In genomic region chr19:795691-796581, GRCh38 we compare ENCODE assay signal across 8 cellular contexts. TPM values are rescaled to one million over a fixed set of nuclear protein-coding genes. Genes with fewer than 3 reads are reported as not detected.
DNase-seq lines count a peak whose midpoint lies in the region; ATAC-seq and TF ChIP-seq lines count a peak whose summit lies in the region.

No MANE protein-coding gene starts in this region.

- no peaks in the 10 kb centered on the region for H3K27me3 Mint-ChIP-seq in activated CD4-positive, alpha-beta memory T cell treated with anti-CD3 and anti-CD28 coated beads for 36 hours
- no peaks in the 10 kb centered on the region for H3K27me3 Mint-ChIP-seq in activated CD4-positive, alpha-beta memory T cell treated with anti-CD3 and anti-CD28 coated beads, Interleukin-2, amount 10 ng/mL, durations not matched to agents 7 days and 5 days
- H3K27me3 Mint-ChIP-seq in CD14-positive monocyte (ENCODE audit: low read depth in 3 of 3) = peaks cover 0 to 3% (median 1%) of the 10 kb centered on the region in 3 donors

- POLR2A ChIA-PET in activated CD4-positive, alpha-beta memory T cell treated with anti-CD3 and anti-CD28 coated beads for 36 hours (lab: Charles Lee) = interaction anchor here (1.1 to 1.6 kb wide), 2 partner anchors 133 to 136 kb away, joined by 5 to 6 read pairs; partner anchors contain the start of gene RNF126
- POLR2A ChIA-PET in activated CD4-positive, alpha-beta memory T cell treated with anti-CD3 and anti-CD28 coated beads, Interleukin-2, amount 10 ng/mL, durations not matched to agents 7 days and 5 days (lab: Charles Lee) = interaction anchor here (1.2 to 1.7 kb wide), 4 partner anchors 12 to 473 kb away, joined by 3 to 7 read pairs (median 4); partner anchors contain the start of gene CIRBP

- no peak overlapping the region for H3K27ac Mint-ChIP-seq in activated CD4-positive, alpha-beta memory T cell treated with anti-CD3 and anti-CD28 coated beads for 36 hours
- H3K27ac Mint-ChIP-seq in activated CD4-positive, alpha-beta memory T cell treated with anti-CD3 and anti-CD28 coated beads, Interleukin-2, amount 10 ng/mL, durations not matched to agents 7 days and 5 days = no peak overlapping the region
- H3K27ac Mint-ChIP-seq in CD14-positive monocyte = peak overlapping the region in 1 of 7 donors; percentile 8

- peak overlapping the region in 1 of 2 donors; percentile 80 for H3K27ac ChIP-seq in ascending aorta
- H3K27ac ChIP-seq in right lobe of liver = peak overlapping the region in 1 of 3 donors; percentile 85
- H3K27ac ChIP-seq in temporal lobe (ENCODE audit: low read depth, low read length) = peak overlapping the region; percentile 72

- intact Hi-C loops in activated CD4-positive, alpha-beta memory T cell treated with anti-CD3 and anti-CD28 coated beads for 36 hours (cut with micrococcal nuclease) = loop anchor here (2.0 to 5.0 kb wide), 5 partner anchors 67 to 453 kb away; partner anchors contain the start of genes MIDN and POLRMT
- intact Hi-C loops in ascending aorta (cut with DNase I) = loop anchor here (2.0 to 5.0 kb wide), 4 partner anchors 116 to 265 kb away; partner anchors contain the start of genes BSG, CDC34, FSTL3 and R3HDM4
- intact Hi-C loops in right lobe of liver (cut with DNase I) = no loop called here
- intact Hi-C loops in CD14-positive monocyte (cut with micrococcal nuclease) = loop anchor here in 1 of 2 donors (2.0 to 5.0 kb wide), 2 partner anchors 93 to 134 kb away; partner anchors contain the start of gene RNF126

- ATAC-seq in right lobe of liver = no peak

- peak overlapping the region; percentile 93 for H3K4me3 Mint-ChIP-seq in activated CD4-positive, alpha-beta memory T cell treated with anti-CD3 and anti-CD28 coated beads for 36 hours
- H3K4me3 Mint-ChIP-seq in activated CD4-positive, alpha-beta memory T cell treated with anti-CD3 and anti-CD28 coated beads, Interleukin-2, amount 10 ng/mL, durations not matched to agents 7 days and 5 days = no peak overlapping the region
- peak overlapping the region in 1 of 2 donors; percentile 85 for H3K4me3 Mint-ChIP-seq in CD14-positive monocyte

- TF ChIP-seq POLR2A in right lobe of liver (IDR thresholded peaks at IDR 0.05) = no peak

- CTCF ChIA-PET in activated CD4-positive, alpha-beta memory T cell treated with anti-CD3 and anti-CD28 coated beads for 36 hours (lab: Charles Lee) = interaction anchor here (1.4 kb wide), 1 partner anchor 484 kb away, joined by 3 read pairs; no protein-coding TSS in a partner anchor
- CTCF ChIA-PET in activated CD4-positive, alpha-beta memory T cell treated with anti-CD3 and anti-CD28 coated beads, Interleukin-2, amount 10 ng/mL, durations not matched to agents 7 days and 5 days (lab: Charles Lee) = interaction anchor here (1.0 kb wide), 1 partner anchor 26 kb away, joined by 6 read pairs; no protein-coding TSS in a partner anchor

- peaks cover 27 to 37% of the 10 kb centered on the region in 2 donors for H3K4me1 ChIP-seq in ascending aorta
- peaks cover 0 to 20% (median 12%) of the 10 kb centered on the region in 4 donors for H3K4me1 ChIP-seq in right lobe of liver

- peaks cover 12% of the 10 kb centered on the region for H3K4me1 Mint-ChIP-seq in activated CD4-positive, alpha-beta memory T cell treated with anti-CD3 and anti-CD28 coated beads for 36 hours (ENCODE audit: low read depth)
- H3K4me1 Mint-ChIP-seq in activated CD4-positive, alpha-beta memory T cell treated with anti-CD3 and anti-CD28 coated beads, Interleukin-2, amount 10 ng/mL, durations not matched to agents 7 days and 5 days = peaks cover 23% of the 10 kb centered on the region
- peaks cover 22% of the 10 kb centered on the region for H3K4me1 Mint-ChIP-seq in CD14-positive monocyte

- H3K36me3 ChIP-seq in ascending aorta = peaks cover 0 to 5% of the 10 kb centered on the region in 2 donors
- H3K36me3 ChIP-seq in right lobe of liver = peaks cover 0 to 5% (median 2%) of the 10 kb centered on the region in 4 donors

- peak overlapping the region; percentile 68 to 83 for H3K4me3 ChIP-seq in ascending aorta
- peak overlapping the region; percentile 69 to 87 (median 71) for H3K4me3 ChIP-seq in right lobe of liver

- H3K9me3 ChIP-seq in ascending aorta (no peaks in the 10 kb centered on the region), right lobe of liver (no peaks in the 10 kb centered on the region)

- TF ChIP-seq CTCF in ascending aorta (IDR thresholded peaks at IDR 0.05) (no peak), right lobe of liver (IDR thresholded peaks at IDR 0.05) (no peak), CD14-positive monocyte (IDR thresholded peaks at IDR 0.05) (no peak)

- no peak for DNase-seq in activated CD4-positive, alpha-beta memory T cell treated with anti-CD3 and anti-CD28 coated beads for 36 hours
- no peak for DNase-seq in activated CD4-positive, alpha-beta memory T cell treated with anti-CD3 and anti-CD28 coated beads, Interleukin-2, amount 10 ng/mL, durations not matched to agents 7 days and 5 days
- DNase-seq in ascending aorta (ENCODE audit: low spot score in 2 of 2) (no peak), right lobe of liver (peak in 1 of 3 donors; percentile 38), foreskin melanocyte (no peak), C1 segment of cervical spinal cord (lab: John Stamatoyannopoulos, UW) (no peak), CD14-positive monocyte (ENCODE audit: low spot score) (no peak)

- H3K27me3 ChIP-seq in ascending aorta (no peaks in the 10 kb centered on the region), right lobe of liver (no peaks in the 10 kb centered on the region)

- H3K36me3 Mint-ChIP-seq in activated CD4-positive, alpha-beta memory T cell treated with anti-CD3 and anti-CD28 coated beads for 36 hours = peaks cover 24% of the 10 kb centered on the region
- H3K36me3 Mint-ChIP-seq in activated CD4-positive, alpha-beta memory T cell treated with anti-CD3 and anti-CD28 coated beads, Interleukin-2, amount 10 ng/mL, durations not matched to agents 7 days and 5 days (ENCODE audit: low read depth) = peaks cover 25% of the 10 kb centered on the region
- H3K36me3 Mint-ChIP-seq in CD14-positive monocyte = peaks cover 7 to 12% of the 10 kb centered on the region in 2 donors

- no peaks in the 10 kb centered on the region for H3K9me3 Mint-ChIP-seq in activated CD4-positive, alpha-beta memory T cell treated with anti-CD3 and anti-CD28 coated beads for 36 hours
- H3K9me3 Mint-ChIP-seq in activated CD4-positive, alpha-beta memory T cell treated with anti-CD3 and anti-CD28 coated beads, Interleukin-2, amount 10 ng/mL, durations not matched to agents 7 days and 5 days = no peaks in the 10 kb centered on the region
- H3K9me3 Mint-ChIP-seq in CD14-positive monocyte = peaks cover 0 to 1% (median 0%) of the 10 kb centered on the region in 7 donors

- 0% methylated on average over 1 of the region's 39 CpGs for WGBS in right lobe of liver (ENCODE audit: insufficient coverage, low coverage, low lambda C conversion rate, missing lambda C conversion rate)

RNA-seq across cellular contexts. Expression of gene PTBP1, which starts 1.3 kb away (rescaled TPM):
- total RNA-seq in activated CD4-positive, alpha-beta memory T cell treated with anti-CD3 and anti-CD28 coated beads for 36 hours = 100 to 1,000 TPM; 464 to 465 TPM
- total RNA-seq in activated CD4-positive, alpha-beta memory T cell treated with anti-CD3 and anti-CD28 coated beads, Interleukin-2, amount 10 ng/mL, durations not matched to agents 7 days and 5 days = 100 to 1,000 TPM; 385 to 406 TPM
- total RNA-seq in ascending aorta (210 TPM), right lobe of liver (100 to 1,000 TPM in 5 of 6 experiments, 10 to 100 TPM in 1; 91.1 to 150 (median 129) TPM), temporal lobe (19.9 TPM)
- polyA plus RNA-seq in CD14-positive monocyte = 10 to 100 TPM; 62.4 to 81.6 TPM

RNA-seq across cellular contexts. Expression of gene PLPPR3, which starts 25.8 kb away (rescaled TPM):
- not detected for total RNA-seq in activated CD4-positive, alpha-beta memory T cell treated with anti-CD3 and anti-CD28 coated beads for 36 hours
- not detected for total RNA-seq in activated CD4-positive, alpha-beta memory T cell treated with anti-CD3 and anti-CD28 coated beads, Interleukin-2, amount 10 ng/mL, durations not matched to agents 7 days and 5 days
- not detected for total RNA-seq in ascending aorta
- not detected for total RNA-seq in right lobe of liver
- total RNA-seq in temporal lobe = 72.0 TPM
- polyA plus RNA-seq in CD14-positive monocyte = not detected

RNA-seq across cellular contexts. Expression of gene AZU1, which starts 31.7 kb away (rescaled TPM):
- total RNA-seq in activated CD4-positive, alpha-beta memory T cell treated with anti-CD3 and anti-CD28 coated beads for 36 hours = not detected
- not detected for total RNA-seq in activated CD4-positive, alpha-beta memory T cell treated with anti-CD3 and anti-CD28 coated beads, Interleukin-2, amount 10 ng/mL, durations not matched to agents 7 days and 5 days
- not detected for total RNA-seq in ascending aorta
- 1 to 10 TPM in 2 of 6 experiments, under 1 TPM in 1, not detected in 3; 0.15 to 3.6 (median 1.8) TPM for total RNA-seq in right lobe of liver
- total RNA-seq in temporal lobe = 2.0 TPM
- polyA plus RNA-seq in CD14-positive monocyte = 1 to 10 TPM; 2.7 to 4.3 TPM

RNA-seq across cellular contexts. Expression of gene PRTN3, which starts 44.9 kb away (rescaled TPM):
- total RNA-seq in activated CD4-positive, alpha-beta memory T cell treated with anti-CD3 and anti-CD28 coated beads for 36 hours = not detected
- not detected for total RNA-seq in activated CD4-positive, alpha-beta memory T cell treated with anti-CD3 and anti-CD28 coated beads, Interleukin-2, amount 10 ng/mL, durations not matched to agents 7 days and 5 days
- total RNA-seq in ascending aorta = not detected
- total RNA-seq in right lobe of liver = 1 to 10 TPM in 2 of 6 experiments, not detected in 4; 2.3 to 2.9 TPM
- total RNA-seq in temporal lobe = 1.5 TPM
- not detected for polyA plus RNA-seq in CD14-positive monocyte

RNA-seq across cellular contexts. Expression of gene MISP, which starts 45.0 kb away (rescaled TPM):
- not detected for total RNA-seq in activated CD4-positive, alpha-beta memory T cell treated with anti-CD3 and anti-CD28 coated beads for 36 hours
- total RNA-seq in activated CD4-positive, alpha-beta memory T cell treated with anti-CD3 and anti-CD28 coated beads, Interleukin-2, amount 10 ng/mL, durations not matched to agents 7 days and 5 days = not detected
- not detected for total RNA-seq in ascending aorta
- total RNA-seq in right lobe of liver = under 1 TPM in 1 of 6 experiments, not detected in 5; 0.09 TPM
- total RNA-seq in temporal lobe = under 0.01 TPM
- not detected for polyA plus RNA-seq in CD14-positive monocyte

Comparison
In these comparisons a context has a peak if more than half of its experiments do, and no peak if none do; other contexts are left out.
1. RNA of gene PLPPR3, which starts 25.8 kb away (total RNA-seq): 72.0 TPM in temporal lobe (single experiment); not detected in activated CD4-positive, alpha-beta memory T cell treated with anti-CD3 and anti-CD28 coated beads for 36 hours, not detected in activated CD4-positive, alpha-beta memory T cell treated with anti-CD3 and anti-CD28 coated beads, Interleukin-2, amount 10 ng/mL, durations not matched to agents 7 days and 5 days, not detected in ascending aorta (single experiment) and not detected in right lobe of liver; every median in the first group is over 10 times any median in the second.
2. intact Hi-C loops: an anchor here in activated CD4-positive, alpha-beta memory T cell treated with anti-CD3 and anti-CD28 coated beads for 36 hours (2.0 to 5.0 kb wide) and ascending aorta (2.0 to 5.0 kb wide); none called in right lobe of liver.